11 cellular contexts compared by ENCODE assay signal in the genomic region with DNA sequence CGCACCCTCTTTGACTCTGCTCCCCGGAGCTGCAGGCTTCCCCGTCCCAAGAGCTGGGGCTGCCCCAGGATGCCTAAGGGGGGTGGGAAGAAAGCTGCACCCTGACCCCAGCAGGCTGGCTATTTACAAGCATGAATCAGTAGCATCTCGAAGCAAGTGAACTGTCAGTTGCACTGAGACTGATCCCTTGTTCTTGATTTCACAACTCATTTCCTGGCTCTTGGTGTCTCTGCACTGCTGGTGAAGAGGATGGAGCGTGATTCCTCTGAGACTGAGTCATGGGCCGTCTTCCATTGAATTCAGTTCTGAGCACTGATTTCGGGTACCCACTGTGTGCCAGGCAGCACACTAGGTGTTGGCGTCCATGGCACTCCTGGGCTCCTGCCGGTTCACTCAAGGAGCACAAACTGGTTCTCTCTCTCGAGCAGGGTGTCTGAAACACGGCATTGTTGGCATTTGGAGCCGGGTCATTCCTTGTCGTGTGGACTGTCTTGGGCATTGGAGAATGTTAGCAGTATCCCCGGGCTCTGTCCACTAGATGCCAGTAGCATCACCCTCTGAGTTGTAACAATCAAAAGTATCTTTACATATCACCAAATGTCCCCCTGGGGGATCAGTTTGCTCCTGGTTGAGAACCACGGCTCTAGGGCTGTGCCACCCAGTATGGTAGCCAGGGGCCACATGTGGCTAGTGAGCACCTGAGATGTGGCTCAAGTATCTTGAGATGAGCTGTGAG.
DNase-seq lines count a peak whose midpoint lies in the region; ATAC-seq and TF ChIP-seq lines count a peak whose summit lies in the region.
"Had no signal": no experiment of that assay in that cellular context is flagged by ENCODE, and none has a peak within 500 bp of the region (broad histone marks: within the 10 kb centered on the region; RNA-seq: fewer than 3 reads in every experiment).

No MANE protein-coding gene starts in this region.

- H3K27me3 ChIP-seq in CD8-positive, alpha-beta T cell (ENCODE audit: insufficient read depth, low read length): no peaks in the 10 kb centered on the region
- no peaks in the 10 kb centered on the region for H3K27me3 ChIP-seq in neural progenitor cell
- H3K27me3 ChIP-seq: pancreas had no signal

- H3K9ac ChIP-seq in neural progenitor cell: no peak overlapping the region

- no peak overlapping the region for H2AFZ ChIP-seq in neural progenitor cell (replicated peaks)

- H4K20me1 ChIP-seq in neural progenitor cell (ENCODE audit: low read depth): no peaks in the 10 kb centered on the region

- H3K4me2 ChIP-seq in neural progenitor cell: no peak overlapping the region

- H3K4me3 Mint-ChIP-seq in CD8-positive, alpha-beta T cell: no peak overlapping the region
- no peak overlapping the region for H3K4me3 Mint-ChIP-seq in dendritic cell treated with granulocyte-macrophage colony-stimulating factor and Interleukin-4, amounts not matched to agents 40 ng/mL and 50 ng/mL, for 4 days
- no peak overlapping the region for H3K4me3 Mint-ChIP-seq in neural progenitor cell

- no peak overlapping the region for H3K4me3 ChIP-seq in CD8-positive, alpha-beta T cell (ENCODE audit: low read depth, low read length)
- H3K4me3 ChIP-seq in neural progenitor cell: no peak overlapping the region
- H3K4me3 ChIP-seq: pancreas had no signal

- H3K27ac Mint-ChIP-seq in CD8-positive, alpha-beta T cell: peak overlapping the region; percentile 69
- peak overlapping the region; percentile 56 for H3K27ac Mint-ChIP-seq in dendritic cell treated with granulocyte-macrophage colony-stimulating factor and Interleukin-4, amounts not matched to agents 40 ng/mL and 50 ng/mL, for 4 days
- H3K27ac Mint-ChIP-seq in neural progenitor cell: peak overlapping the region; percentile 85

- intact Hi-C loops in CD8-positive, alpha-beta T cell (cut with DNase I, micrococcal nuclease): loop anchor here (5.0 kb wide), 3 partner anchors 48 to 273 kb away; partner anchors contain the start of gene RIN3 (in 2 of the 2)
- intact Hi-C loops in dendritic cell treated with granulocyte-macrophage colony-stimulating factor and Interleukin-4, amounts not matched to agents 40 ng/mL and 50 ng/mL, for 4 days (cut with micrococcal nuclease): no loop called here

- peak in 1 of 7 experiments; percentile 47 for DNase-seq in CD8-positive, alpha-beta T cell
- peak; percentile 22 for DNase-seq in NCI-H69 (lab: John Stamatoyannopoulos, UW)
- no peak for DNase-seq in neural progenitor cell (ENCODE audit: low spot score)
- DNase-seq in activated T-cell treated with anti-CD3 and anti-CD28 coated beads, Interleukin-2, amount 50 U/mL, for 48 hours: no peak
- no peak for DNase-seq in mesenteric fat pad (ENCODE audit: low spot score)
- DNase-seq: activated CD4-positive, alpha-beta T cell treated with anti-CD3 and anti-CD28 coated beads for 48 hours; effector memory CD4-positive, alpha-beta T cell; pancreas had no signal

- no peaks in the 10 kb centered on the region for H3K36me3 ChIP-seq in CD8-positive, alpha-beta T cell (ENCODE audit: insufficient read depth, low read length)
- H3K36me3 ChIP-seq in neural progenitor cell: no peaks in the 10 kb centered on the region
- H3K36me3 ChIP-seq: pancreas had no signal

- H3K27ac ChIP-seq in CD8-positive, alpha-beta T cell (ENCODE audit: low read depth, low read length): no peak overlapping the region
- no peak overlapping the region for H3K27ac ChIP-seq in neural progenitor cell
- H3K27ac ChIP-seq: pancreas had no signal

- H3K27me3 Mint-ChIP-seq in CD8-positive, alpha-beta T cell (ENCODE audit: low read depth): no peaks in the 10 kb centered on the region
- H3K27me3 Mint-ChIP-seq in dendritic cell treated with granulocyte-macrophage colony-stimulating factor and Interleukin-4, amounts not matched to agents 40 ng/mL and 50 ng/mL, for 4 days: no peaks in the 10 kb centered on the region
- H3K27me3 Mint-ChIP-seq in neural progenitor cell (ENCODE audit: insufficient read depth, low read depth): peaks cover 9% of the 10 kb centered on the region

- TF ChIP-seq CTCF in CD8-positive, alpha-beta T cell (IDR thresholded peaks at IDR 0.05): no peak
- TF ChIP-seq CTCF in neural progenitor cell (IDR thresholded peaks at IDR 0.05): no peak

- no peaks in the 10 kb centered on the region for H3K9me3 ChIP-seq in CD8-positive, alpha-beta T cell (ENCODE audit: low read length)
- H3K9me3 ChIP-seq in neural progenitor cell (ENCODE audit: low read depth): no peaks in the 10 kb centered on the region
- H3K9me3 ChIP-seq: pancreas had no signal

- no peaks in the 10 kb centered on the region for H3K79me2 ChIP-seq in neural progenitor cell (ENCODE audit: low read depth)

- no peaks in the 10 kb centered on the region for H3K9me3 Mint-ChIP-seq in CD8-positive, alpha-beta T cell
- H3K9me3 Mint-ChIP-seq in dendritic cell treated with granulocyte-macrophage colony-stimulating factor and Interleukin-4, amounts not matched to agents 40 ng/mL and 50 ng/mL, for 4 days: no peaks in the 10 kb centered on the region
- H3K9me3 Mint-ChIP-seq in neural progenitor cell: no peaks in the 10 kb centered on the region

- H3K4me1 Mint-ChIP-seq in CD8-positive, alpha-beta T cell (ENCODE audit: low read depth): peaks cover 48% of the 10 kb centered on the region
- H3K4me1 Mint-ChIP-seq in dendritic cell treated with granulocyte-macrophage colony-stimulating factor and Interleukin-4, amounts not matched to agents 40 ng/mL and 50 ng/mL, for 4 days (ENCODE audit: low read depth): peaks cover 59% of the 10 kb centered on the region
- H3K4me1 Mint-ChIP-seq in neural progenitor cell: peaks cover 17% of the 10 kb centered on the region

- H3K4me1 ChIP-seq in CD8-positive, alpha-beta T cell (ENCODE audit: insufficient read depth, low read length): peaks cover 30% of the 10 kb centered on the region
- H3K4me1 ChIP-seq in neural progenitor cell: peaks cover 6% of the 10 kb centered on the region
- H3K4me1 ChIP-seq: pancreas had no signal

- CTCF ChIA-PET in CD8-positive, alpha-beta T cell (lab: Charles Lee): interaction anchor here (0.7 to 2.3 kb wide), 6 partner anchors 10 to 24 kb away, joined by 3 to 7 read pairs (median 3); no protein-coding TSS in a partner anchor

- POLR2A ChIA-PET in CD8-positive, alpha-beta T cell (lab: Charles Lee): no interaction called here

- no peaks in the 10 kb centered on the region for H3F3A ChIP-seq in neural progenitor cell (ENCODE audit: low read depth)

- H3K36me3 Mint-ChIP-seq in CD8-positive, alpha-beta T cell: peaks cover 15% of the 10 kb centered on the region
- H3K36me3 Mint-ChIP-seq in dendritic cell treated with granulocyte-macrophage colony-stimulating factor and Interleukin-4, amounts not matched to agents 40 ng/mL and 50 ng/mL, for 4 days (ENCODE audit: low read depth): peaks cover 83% of the 10 kb centered on the region
- no peaks in the 10 kb centered on the region for H3K36me3 Mint-ChIP-seq in neural progenitor cell

- no peak for ATAC-seq in CD8-positive, alpha-beta T cell
- ATAC-seq in HG03442 (IDR thresholded peaks at IDR 0.05; ENCODE audit: unreplicated experiment) (no peak), GM21619 (IDR thresholded peaks at IDR 0.05; ENCODE audit: unreplicated experiment) (no peak)
